In the genomic region with DNA sequence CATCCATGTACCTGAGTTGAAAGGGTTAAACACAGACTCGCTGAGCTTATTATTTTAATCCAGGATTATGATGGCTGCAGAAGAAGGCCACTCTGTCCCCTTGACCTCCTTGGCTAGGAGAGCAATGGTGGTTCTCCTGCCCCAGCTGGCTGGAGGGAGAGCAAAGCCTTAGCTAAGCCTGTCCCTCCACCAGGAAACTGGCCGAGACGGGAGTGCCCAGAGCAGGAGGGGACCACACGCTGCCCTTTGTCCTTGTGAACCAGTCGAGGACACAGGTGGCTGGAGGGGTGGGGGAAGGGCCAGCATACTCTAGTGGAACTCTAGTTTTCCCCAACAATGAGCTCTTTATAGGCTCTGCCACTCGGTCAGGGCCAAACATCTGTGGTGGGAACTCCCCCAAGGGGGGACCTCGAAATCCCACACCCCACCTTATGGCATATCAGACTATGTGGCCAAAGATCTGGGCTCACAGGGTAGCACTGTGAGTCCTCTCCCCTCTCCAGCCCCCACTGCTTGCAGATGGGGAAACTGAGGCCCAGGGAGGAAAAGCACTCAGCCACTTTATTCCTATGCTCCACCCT, we compare ENCODE assay signal across 1 cellular context.
TF ChIP-seq lines count a peak whose summit lies in the region.

No MANE protein-coding gene starts in this region.

TF ChIP-seq in HepG2, 621 proteins besides CTCF, POLR2A, EP300 and RAD21 (continued from another document and continues in another):
- TF ChIP-seq, protein P1, sequence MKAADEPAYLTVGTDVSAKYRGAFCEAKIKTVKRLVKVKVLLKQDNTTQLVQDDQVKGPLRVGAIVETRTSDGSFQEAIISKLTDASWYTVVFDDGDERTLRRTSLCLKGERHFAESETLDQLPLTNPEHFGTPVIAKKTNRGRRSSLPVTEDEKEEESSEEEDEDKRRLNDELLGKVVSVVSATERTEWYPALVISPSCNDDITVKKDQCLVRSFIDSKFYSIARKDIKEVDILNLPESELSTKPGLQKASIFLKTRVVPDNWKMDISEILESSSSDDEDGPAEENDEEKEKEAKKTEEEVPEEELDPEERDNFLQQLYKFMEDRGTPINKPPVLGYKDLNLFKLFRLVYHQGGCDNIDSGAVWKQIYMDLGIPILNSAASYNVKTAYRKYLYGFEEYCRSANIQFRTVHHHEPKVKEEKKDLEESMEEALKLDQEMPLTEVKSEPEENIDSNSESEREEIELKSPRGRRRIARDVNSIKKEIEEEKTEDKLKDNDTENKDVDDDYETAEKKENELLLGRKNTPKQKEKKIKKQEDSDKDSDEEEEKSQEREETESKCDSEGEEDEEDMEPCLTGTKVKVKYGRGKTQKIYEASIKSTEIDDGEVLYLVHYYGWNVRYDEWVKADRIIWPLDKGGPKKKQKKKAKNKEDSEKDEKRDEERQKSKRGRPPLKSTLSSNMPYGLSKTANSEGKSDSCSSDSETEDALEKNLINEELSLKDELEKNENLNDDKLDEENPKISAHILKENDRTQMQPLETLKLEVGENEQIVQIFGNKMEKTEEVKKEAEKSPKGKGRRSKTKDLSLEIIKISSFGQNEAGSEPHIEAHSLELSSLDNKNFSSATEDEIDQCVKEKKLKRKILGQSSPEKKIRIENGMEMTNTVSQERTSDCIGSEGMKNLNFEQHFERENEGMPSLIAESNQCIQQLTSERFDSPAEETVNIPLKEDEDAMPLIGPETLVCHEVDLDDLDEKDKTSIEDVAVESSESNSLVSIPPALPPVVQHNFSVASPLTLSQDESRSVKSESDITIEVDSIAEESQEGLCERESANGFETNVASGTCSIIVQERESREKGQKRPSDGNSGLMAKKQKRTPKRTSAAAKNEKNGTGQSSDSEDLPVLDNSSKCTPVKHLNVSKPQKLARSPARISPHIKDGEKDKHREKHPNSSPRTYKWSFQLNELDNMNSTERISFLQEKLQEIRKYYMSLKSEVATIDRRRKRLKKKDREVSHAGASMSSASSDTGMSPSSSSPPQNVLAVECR (CRISPR knock-in tag; IDR thresholded peaks at IDR 0.05; ENCODE audit: borderline replicate concordance), result peak; percentile 68; the same call in 1 of the 2 replicates
- TF ChIP-seq, protein P2, sequence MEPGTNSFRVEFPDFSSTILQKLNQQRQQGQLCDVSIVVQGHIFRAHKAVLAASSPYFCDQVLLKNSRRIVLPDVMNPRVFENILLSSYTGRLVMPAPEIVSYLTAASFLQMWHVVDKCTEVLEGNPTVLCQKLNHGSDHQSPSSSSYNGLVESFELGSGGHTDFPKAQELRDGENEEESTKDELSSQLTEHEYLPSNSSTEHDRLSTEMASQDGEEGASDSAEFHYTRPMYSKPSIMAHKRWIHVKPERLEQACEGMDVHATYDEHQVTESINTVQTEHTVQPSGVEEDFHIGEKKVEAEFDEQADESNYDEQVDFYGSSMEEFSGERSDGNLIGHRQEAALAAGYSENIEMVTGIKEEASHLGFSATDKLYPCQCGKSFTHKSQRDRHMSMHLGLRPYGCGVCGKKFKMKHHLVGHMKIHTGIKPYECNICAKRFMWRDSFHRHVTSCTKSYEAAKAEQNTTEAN (CRISPR knock-in tag; conservative IDR thresholded peaks at IDR 0.05), result no peak
- 0 out of 2 replicates have a peak, but pooled peaks have one; percentile 8 for TF ChIP-seq ZNF670 (CRISPR knock-in tag; IDR thresholded peaks at IDR 0.05; ENCODE audit: borderline replicate concordance)
- no peak for TF ChIP-seq RBM39 (IDR thresholded peaks at IDR 0.05; ENCODE audit: low read depth, low read length, poor library complexity, severe bottlenecking)
- TF ChIP-seq ETV5 (CRISPR knock-in tag; IDR thresholded peaks at IDR 0.05; ENCODE audit: borderline replicate concordance), result peak; percentile 45; the same call in 1 of the 2 replicates
- no peak for TF ChIP-seq NFIC (IDR thresholded peaks at IDR 0.05; ENCODE audit: low read length)
- 0 out of 2 replicates have a peak, but pooled peaks have one; percentile 41 for TF ChIP-seq ZNF136 (CRISPR knock-in tag; IDR thresholded peaks at IDR 0.05; ENCODE audit: low read depth)
- TF ChIP-seq IRF2 (CRISPR knock-in tag; IDR thresholded peaks at IDR 0.05), result peak; percentile 60; the same call in 1 of the 2 replicates
- no peak for TF ChIP-seq HOXA7 (CRISPR knock-in tag; IDR thresholded peaks at IDR 0.05)
- TF ChIP-seq SNAI1 (CRISPR knock-in tag; IDR thresholded peaks at IDR 0.05; ENCODE audit: borderline replicate concordance), result no peak
- no peak; the same call in 1 of the 2 replicates for TF ChIP-seq MXD4 (CRISPR knock-in tag; IDR thresholded peaks at IDR 0.05)
- no peak for TF ChIP-seq MXI1 (IDR thresholded peaks at IDR 0.05; ENCODE audit: borderline replicate concordance, low read depth, low read length)
- no peak for TF ChIP-seq ARNTL (CRISPR knock-in tag; IDR thresholded peaks at IDR 0.05)
- no peak for TF ChIP-seq EHMT2 (IDR thresholded peaks at IDR 0.05; ENCODE audit: borderline replicate concordance, low read depth, low read length)
- no peak for TF ChIP-seq ZNF772 (CRISPR knock-in tag; IDR thresholded peaks at IDR 0.05)
- TF ChIP-seq IKZF1 (IDR thresholded peaks at IDR 0.05), result no peak
- no peak for TF ChIP-seq MBD4 (IDR thresholded peaks at IDR 0.05; ENCODE audit: borderline replicate concordance, low read length)
- no peak for TF ChIP-seq HOXA5 (CRISPR knock-in tag; IDR thresholded peaks at IDR 0.05)
- no peak for TF ChIP-seq SIN3B (IDR thresholded peaks at IDR 0.05; ENCODE audit: low read length)
- no peak for TF ChIP-seq HNRNPLL (IDR thresholded peaks at IDR 0.05; ENCODE audit: low read depth, low read length, poor library complexity, severe bottlenecking)
- TF ChIP-seq, protein P3, sequence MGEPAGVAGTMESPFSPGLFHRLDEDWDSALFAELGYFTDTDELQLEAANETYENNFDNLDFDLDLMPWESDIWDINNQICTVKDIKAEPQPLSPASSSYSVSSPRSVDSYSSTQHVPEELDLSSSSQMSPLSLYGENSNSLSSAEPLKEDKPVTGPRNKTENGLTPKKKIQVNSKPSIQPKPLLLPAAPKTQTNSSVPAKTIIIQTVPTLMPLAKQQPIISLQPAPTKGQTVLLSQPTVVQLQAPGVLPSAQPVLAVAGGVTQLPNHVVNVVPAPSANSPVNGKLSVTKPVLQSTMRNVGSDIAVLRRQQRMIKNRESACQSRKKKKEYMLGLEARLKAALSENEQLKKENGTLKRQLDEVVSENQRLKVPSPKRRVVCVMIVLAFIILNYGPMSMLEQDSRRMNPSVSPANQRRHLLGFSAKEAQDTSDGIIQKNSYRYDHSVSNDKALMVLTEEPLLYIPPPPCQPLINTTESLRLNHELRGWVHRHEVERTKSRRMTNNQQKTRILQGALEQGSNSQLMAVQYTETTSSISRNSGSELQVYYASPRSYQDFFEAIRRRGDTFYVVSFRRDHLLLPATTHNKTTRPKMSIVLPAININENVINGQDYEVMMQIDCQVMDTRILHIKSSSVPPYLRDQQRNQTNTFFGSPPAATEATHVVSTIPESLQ (CRISPR knock-in tag; conservative IDR thresholded peaks at IDR 0.05), result no peak
- 0 out of 2 replicates have a peak, but pooled peaks have one; percentile 11 for TF ChIP-seq ZNF430 (CRISPR knock-in tag; IDR thresholded peaks at IDR 0.05)
- TF ChIP-seq FOXP1 (IDR thresholded peaks at IDR 0.05), result no peak
- no peak for TF ChIP-seq FOXP1 (CRISPR knock-in tag; IDR thresholded peaks at IDR 0.05)
- TF ChIP-seq, protein P4, sequence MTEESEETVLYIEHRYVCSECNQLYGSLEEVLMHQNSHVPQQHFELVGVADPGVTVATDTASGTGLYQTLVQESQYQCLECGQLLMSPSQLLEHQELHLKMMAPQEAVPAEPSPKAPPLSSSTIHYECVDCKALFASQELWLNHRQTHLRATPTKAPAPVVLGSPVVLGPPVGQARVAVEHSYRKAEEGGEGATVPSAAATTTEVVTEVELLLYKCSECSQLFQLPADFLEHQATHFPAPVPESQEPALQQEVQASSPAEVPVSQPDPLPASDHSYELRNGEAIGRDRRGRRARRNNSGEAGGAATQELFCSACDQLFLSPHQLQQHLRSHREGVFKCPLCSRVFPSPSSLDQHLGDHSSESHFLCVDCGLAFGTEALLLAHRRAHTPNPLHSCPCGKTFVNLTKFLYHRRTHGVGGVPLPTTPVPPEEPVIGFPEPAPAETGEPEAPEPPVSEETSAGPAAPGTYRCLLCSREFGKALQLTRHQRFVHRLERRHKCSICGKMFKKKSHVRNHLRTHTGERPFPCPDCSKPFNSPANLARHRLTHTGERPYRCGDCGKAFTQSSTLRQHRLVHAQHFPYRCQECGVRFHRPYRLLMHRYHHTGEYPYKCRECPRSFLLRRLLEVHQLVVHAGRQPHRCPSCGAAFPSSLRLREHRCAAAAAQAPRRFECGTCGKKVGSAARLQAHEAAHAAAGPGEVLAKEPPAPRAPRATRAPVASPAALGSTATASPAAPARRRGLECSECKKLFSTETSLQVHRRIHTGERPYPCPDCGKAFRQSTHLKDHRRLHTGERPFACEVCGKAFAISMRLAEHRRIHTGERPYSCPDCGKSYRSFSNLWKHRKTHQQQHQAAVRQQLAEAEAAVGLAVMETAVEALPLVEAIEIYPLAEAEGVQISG (CRISPR knock-in tag; IDR thresholded peaks at IDR 0.05), result peak; percentile 57; the same call in 1 of the 2 replicates
- TF ChIP-seq ZSCAN21 (CRISPR knock-in tag; IDR thresholded peaks at IDR 0.05; ENCODE audit: borderline replicate concordance), result no peak
- no peak for TF ChIP-seq EZH2 (conservative IDR thresholded peaks at IDR 0.05; ENCODE audit: low read depth, low read length)
- TF ChIP-seq, protein P5, sequence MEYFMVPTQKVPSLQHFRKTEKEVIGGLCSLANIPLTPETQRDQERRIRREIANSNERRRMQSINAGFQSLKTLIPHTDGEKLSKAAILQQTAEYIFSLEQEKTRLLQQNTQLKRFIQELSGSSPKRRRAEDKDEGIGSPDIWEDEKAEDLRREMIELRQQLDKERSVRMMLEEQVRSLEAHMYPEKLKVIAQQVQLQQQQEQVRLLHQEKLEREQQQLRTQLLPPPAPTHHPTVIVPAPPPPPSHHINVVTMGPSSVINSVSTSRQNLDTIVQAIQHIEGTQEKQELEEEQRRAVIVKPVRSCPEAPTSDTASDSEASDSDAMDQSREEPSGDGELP (IDR thresholded peaks at IDR 0.05; ENCODE audit: borderline replicate concordance, low read depth), result peak; percentile 90
- no peak for TF ChIP-seq ERF (CRISPR knock-in tag; IDR thresholded peaks at IDR 0.05)
- TF ChIP-seq, protein P6, sequence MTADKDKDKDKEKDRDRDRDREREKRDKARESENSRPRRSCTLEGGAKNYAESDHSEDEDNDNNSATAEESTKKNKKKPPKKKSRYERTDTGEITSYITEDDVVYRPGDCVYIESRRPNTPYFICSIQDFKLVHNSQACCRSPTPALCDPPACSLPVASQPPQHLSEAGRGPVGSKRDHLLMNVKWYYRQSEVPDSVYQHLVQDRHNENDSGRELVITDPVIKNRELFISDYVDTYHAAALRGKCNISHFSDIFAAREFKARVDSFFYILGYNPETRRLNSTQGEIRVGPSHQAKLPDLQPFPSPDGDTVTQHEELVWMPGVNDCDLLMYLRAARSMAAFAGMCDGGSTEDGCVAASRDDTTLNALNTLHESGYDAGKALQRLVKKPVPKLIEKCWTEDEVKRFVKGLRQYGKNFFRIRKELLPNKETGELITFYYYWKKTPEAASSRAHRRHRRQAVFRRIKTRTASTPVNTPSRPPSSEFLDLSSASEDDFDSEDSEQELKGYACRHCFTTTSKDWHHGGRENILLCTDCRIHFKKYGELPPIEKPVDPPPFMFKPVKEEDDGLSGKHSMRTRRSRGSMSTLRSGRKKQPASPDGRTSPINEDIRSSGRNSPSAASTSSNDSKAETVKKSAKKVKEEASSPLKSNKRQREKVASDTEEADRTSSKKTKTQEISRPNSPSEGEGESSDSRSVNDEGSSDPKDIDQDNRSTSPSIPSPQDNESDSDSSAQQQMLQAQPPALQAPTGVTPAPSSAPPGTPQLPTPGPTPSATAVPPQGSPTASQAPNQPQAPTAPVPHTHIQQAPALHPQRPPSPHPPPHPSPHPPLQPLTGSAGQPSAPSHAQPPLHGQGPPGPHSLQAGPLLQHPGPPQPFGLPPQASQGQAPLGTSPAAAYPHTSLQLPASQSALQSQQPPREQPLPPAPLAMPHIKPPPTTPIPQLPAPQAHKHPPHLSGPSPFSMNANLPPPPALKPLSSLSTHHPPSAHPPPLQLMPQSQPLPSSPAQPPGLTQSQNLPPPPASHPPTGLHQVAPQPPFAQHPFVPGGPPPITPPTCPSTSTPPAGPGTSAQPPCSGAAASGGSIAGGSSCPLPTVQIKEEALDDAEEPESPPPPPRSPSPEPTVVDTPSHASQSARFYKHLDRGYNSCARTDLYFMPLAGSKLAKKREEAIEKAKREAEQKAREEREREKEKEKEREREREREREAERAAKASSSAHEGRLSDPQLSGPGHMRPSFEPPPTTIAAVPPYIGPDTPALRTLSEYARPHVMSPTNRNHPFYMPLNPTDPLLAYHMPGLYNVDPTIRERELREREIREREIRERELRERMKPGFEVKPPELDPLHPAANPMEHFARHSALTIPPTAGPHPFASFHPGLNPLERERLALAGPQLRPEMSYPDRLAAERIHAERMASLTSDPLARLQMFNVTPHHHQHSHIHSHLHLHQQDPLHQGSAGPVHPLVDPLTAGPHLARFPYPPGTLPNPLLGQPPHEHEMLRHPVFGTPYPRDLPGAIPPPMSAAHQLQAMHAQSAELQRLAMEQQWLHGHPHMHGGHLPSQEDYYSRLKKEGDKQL (CRISPR knock-in tag; IDR thresholded peaks at IDR 0.05; ENCODE audit: low read depth), result no peak
- TF ChIP-seq NCOA5 (CRISPR knock-in tag; IDR thresholded peaks at IDR 0.05), result no peak
- TF ChIP-seq, protein P7, sequence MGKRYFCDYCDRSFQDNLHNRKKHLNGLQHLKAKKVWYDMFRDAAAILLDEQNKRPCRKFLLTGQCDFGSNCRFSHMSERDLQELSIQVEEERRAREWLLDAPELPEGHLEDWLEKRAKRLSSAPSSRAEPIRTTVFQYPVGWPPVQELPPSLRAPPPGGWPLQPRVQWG (CRISPR knock-in tag; IDR thresholded peaks at IDR 0.05; ENCODE audit: borderline replicate concordance, low read depth), result no peak
- TF ChIP-seq NKX3-1 (CRISPR knock-in tag; IDR thresholded peaks at IDR 0.05), result no peak
- TF ChIP-seq CBX2 (IDR thresholded peaks at IDR 0.05; ENCODE audit: low read depth, low read length), result no peak
- no peak for TF ChIP-seq CBX2 (CRISPR knock-in tag; IDR thresholded peaks at IDR 0.05; ENCODE audit: low read depth)
- TF ChIP-seq, protein P8, sequence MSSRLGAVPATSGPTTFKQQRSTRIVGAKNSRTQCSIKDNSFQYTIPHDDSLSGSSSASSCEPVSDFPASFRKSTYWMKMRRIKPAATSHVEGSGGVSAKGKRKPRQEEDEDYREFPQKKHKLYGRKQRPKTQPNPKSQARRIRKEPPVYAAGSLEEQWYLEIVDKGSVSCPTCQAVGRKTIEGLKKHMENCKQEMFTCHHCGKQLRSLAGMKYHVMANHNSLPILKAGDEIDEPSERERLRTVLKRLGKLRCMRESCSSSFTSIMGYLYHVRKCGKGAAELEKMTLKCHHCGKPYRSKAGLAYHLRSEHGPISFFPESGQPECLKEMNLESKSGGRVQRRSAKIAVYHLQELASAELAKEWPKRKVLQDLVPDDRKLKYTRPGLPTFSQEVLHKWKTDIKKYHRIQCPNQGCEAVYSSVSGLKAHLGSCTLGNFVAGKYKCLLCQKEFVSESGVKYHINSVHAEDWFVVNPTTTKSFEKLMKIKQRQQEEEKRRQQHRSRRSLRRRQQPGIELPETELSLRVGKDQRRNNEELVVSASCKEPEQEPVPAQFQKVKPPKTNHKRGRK (CRISPR knock-in tag; IDR thresholded peaks at IDR 0.05), result no peak
- TF ChIP-seq SP4 (CRISPR knock-in tag; IDR thresholded peaks at IDR 0.05), result no peak
- TF ChIP-seq PPARG (CRISPR knock-in tag; conservative IDR thresholded peaks at IDR 0.05), result peak; percentile 91
- TF ChIP-seq ZNF10 (CRISPR knock-in tag; IDR thresholded peaks at IDR 0.05; ENCODE audit: borderline replicate concordance, low read depth), result no peak
- peak; percentile 66 for TF ChIP-seq SOX5 (CRISPR knock-in tag; IDR thresholded peaks at IDR 0.05; ENCODE audit: borderline replicate concordance)
- TF ChIP-seq MEF2D (CRISPR knock-in tag; IDR thresholded peaks at IDR 0.05), result no peak
- TF ChIP-seq GPN1 (CRISPR knock-in tag; IDR thresholded peaks at IDR 0.05; ENCODE audit: borderline replicate concordance), result no peak
